15 cellular contexts compared by ENCODE assay signal in genomic region chr12:7251328-7251996, GRCh38. TPM values are rescaled to one million over a fixed set of nuclear protein-coding genes. Genes with fewer than 3 reads are reported as not detected.
DNase-seq lines count a peak whose midpoint lies in the region; FAIRE-seq and TF ChIP-seq lines count a peak whose summit lies in the region.
"Not testable (repeated sequence)": the region's sequence is repeated elsewhere in the genome, so short reads cannot be mapped to it uniquely, and the experiment has no call there.
"Had no signal": no experiment of that assay in that cellular context is flagged by ENCODE, and none has a peak within 500 bp of the region (broad histone marks: within the 10 kb centered on the region; RNA-seq: fewer than 3 reads in every experiment).

No MANE protein-coding gene starts in this region.

- not testable (repeated sequence) for H3K79me2 ChIP-seq in astrocyte (ENCODE audit: insufficient read depth, low read length)

- H2AFZ ChIP-seq in astrocyte (ENCODE audit: low read depth, low read length) = not testable (repeated sequence)

- not testable (repeated sequence) for H3K36me3 Mint-ChIP-seq in astrocyte (ENCODE audit: low read depth, unreplicated experiment)

- H3K4me3 ChIP-seq in astrocyte (ENCODE audit: insufficient read depth, low read depth, low read length); esophagus muscularis mucosa: not testable (repeated sequence)

- intact Hi-C loops in esophagus muscularis mucosa (cut with DNase I) = not testable (repeated sequence)

- whole genome bisulfite sequencing in esophagus muscularis mucosa = 78% methylated on average over 14 of the region's 22 CpGs

- H3K36me3 ChIP-seq in astrocyte (ENCODE audit: insufficient read depth, low read length); esophagus muscularis mucosa: not testable (repeated sequence)

- H3K9ac ChIP-seq in astrocyte (ENCODE audit: low read length) = not testable (repeated sequence)

- not testable (repeated sequence) for H3K9me3 ChIP-seq in astrocyte (ENCODE audit: insufficient read depth, low read depth, low read length)
- peaks cover 0 to 11% (median 9%) of the 10 kb centered on the region in 4 donors for H3K9me3 ChIP-seq in esophagus muscularis mucosa

- H3K27me3 ChIP-seq in astrocyte (ENCODE audit: insufficient read depth, low read length); esophagus muscularis mucosa: not testable (repeated sequence)

- H3K4me2 ChIP-seq in astrocyte (ENCODE audit: low read length) = not testable (repeated sequence)

- H4K20me1 ChIP-seq in astrocyte (ENCODE audit: insufficient read depth, low read length) = not testable (repeated sequence)

- TF ChIP-seq POLR2A in esophagus muscularis mucosa (IDR thresholded peaks at IDR 0.05; ENCODE audit: low read depth) = not testable (repeated sequence)

- peak overlapping the region; percentile 41 for H3K27ac Mint-ChIP-seq in astrocyte (ENCODE audit: unreplicated experiment)

- not testable (repeated sequence) for FAIRE-seq in astrocyte (lab: Jason Lieb, UNC)

- not testable (repeated sequence) for TF ChIP-seq CTCF in astrocyte (IDR thresholded peaks at IDR 0.05; ENCODE audit: insufficient read depth, low read depth, low read length); esophagus muscularis mucosa (IDR thresholded peaks at IDR 0.05)

- DNase-seq in DMS53 (lab: John Stamatoyannopoulos, UW) = peak; percentile 39
- peak; percentile 27 for DNase-seq in NCI-H146 (lab: John Stamatoyannopoulos, UW)
- peak; percentile 75 for DNase-seq in NCI-H2171 treated with DMSO at 0.1 percent for 48 hours (lab: John Stamatoyannopoulos, UW)
- DNase-seq in NCI-H774 (lab: John Stamatoyannopoulos, UW) = peak; percentile 3
- DNase-seq in astrocyte (ENCODE audit: low read depth) = not testable (repeated sequence)
- DNase-seq in esophagus muscularis mucosa (ENCODE audit: extremely low spot score) = peak; percentile 72

- H3K4me1 ChIP-seq in astrocyte (ENCODE audit: insufficient read depth, low read length); esophagus muscularis mucosa: not testable (repeated sequence)

- not testable (repeated sequence) for H3K27ac ChIP-seq in astrocyte (ENCODE audit: low read depth, low read length); esophagus muscularis mucosa (replicated peaks in 1 of 4)

- TF ChIP-seq EP300 in esophagus muscularis mucosa (IDR thresholded peaks at IDR 0.05) = not testable (repeated sequence)

- H3K9me3 Mint-ChIP-seq in astrocyte (ENCODE audit: unreplicated experiment) = not testable (repeated sequence)

- not testable (repeated sequence) for H3K27me3 Mint-ChIP-seq in astrocyte (ENCODE audit: low read depth, unreplicated experiment)

- H3K4me3 Mint-ChIP-seq in astrocyte (ENCODE audit: unreplicated experiment) = not testable (repeated sequence)

- not testable (repeated sequence) for H3K4me1 Mint-ChIP-seq in astrocyte (ENCODE audit: low read depth, unreplicated experiment)

RNA-seq across cellular contexts. Expression of gene ACSM4, which starts 52.4 kb away (rescaled TPM):
- not detected in 2 replicates for total RNA-seq in astrocyte
- total RNA-seq in esophagus muscularis mucosa = not detected
- total RNA-seq: A172; B cell; Caco-2; Calu3; CD4-positive, alpha-beta T cell; CD8-positive, alpha-beta T cell; Daoy; G401; GM12878 had no signal
